In genomic region chrX:17655232-17656034, GRCh38 we compare ENCODE assay signal across 12 cellular contexts.
DNase-seq lines count a peak whose midpoint lies in the region; ATAC-seq and TF ChIP-seq lines count a peak whose summit lies in the region.
"Had no signal": no experiment of that assay in that cellular context is flagged by ENCODE, and none has a peak within 500 bp of the region (broad histone marks: within the 10 kb centered on the region; RNA-seq: fewer than 3 reads in every experiment).

No MANE protein-coding gene starts in this region.

- 3% methylated on average over 48 of the region's 48 CpGs for WGBS in urinary bladder

- H3K4me1 ChIP-seq in right atrium auricular region (peaks cover 0 to 23% of the 10 kb centered on the region in 2 donors), muscle layer of duodenum (ENCODE audit: control insufficient read depth in 1 of 2, insufficient read depth in 2 of 2, low read length in 2 of 2) (peaks cover 0 to 18% of the 10 kb centered on the region in 2 donors), urinary bladder (ENCODE audit: insufficient read depth) (no peaks in the 10 kb centered on the region)
- peaks cover 5% of the 10 kb centered on the region for H3K4me1 ChIP-seq in effector memory CD4-positive, alpha-beta T cell (ENCODE audit: control insufficient read depth, insufficient read depth, low read length, poor library complexity, severe bottlenecking)

- H3K9me3 ChIP-seq in right atrium auricular region = no peaks in the 10 kb centered on the region
- no peaks in the 10 kb centered on the region for H3K9me3 ChIP-seq in effector memory CD4-positive, alpha-beta T cell (ENCODE audit: control insufficient read depth, low read length)
- no peaks in the 10 kb centered on the region for H3K9me3 ChIP-seq in muscle layer of duodenum (ENCODE audit: control insufficient read depth in 1 of 2, low read length in 2 of 2)

- no peaks in the 10 kb centered on the region for H3K36me3 ChIP-seq in right atrium auricular region
- no peaks in the 10 kb centered on the region for H3K36me3 ChIP-seq in effector memory CD4-positive, alpha-beta T cell (ENCODE audit: control insufficient read depth, insufficient read depth, low read length)
- no peaks in the 10 kb centered on the region for H3K36me3 ChIP-seq in muscle layer of duodenum (ENCODE audit: control insufficient read depth in 1 of 2, insufficient read depth in 2 of 2, low read length in 2 of 2)
- H3K36me3 ChIP-seq in urinary bladder (ENCODE audit: insufficient read depth) = no peaks in the 10 kb centered on the region

- no peak for DNase-seq in Right ventricle myocardium inferior (ENCODE audit: missing footprints)
- DNase-seq in right atrium auricular region (ENCODE audit: low spot score) = no peak
- no peak for DNase-seq in effector memory CD4-positive, alpha-beta T cell
- DNase-seq: activated CD4-positive, CD25-positive, alpha-beta regulatory T cell treated with anti-CD3 and anti-CD28 coated beads, Interleukin-2, amount 50 U/mL, for 72 hours; kidney; NCI-H146 had no signal

- TF ChIP-seq CTCF in right atrium auricular region (IDR thresholded peaks at IDR 0.05) = no peak

- intact Hi-C loops in Right ventricle myocardium inferior (cut with DNase I) = loop anchor here (10.0 kb wide), 1 partner anchor 51 kb away; no protein-coding TSS in a partner anchor

- H3K27ac ChIP-seq in right atrium auricular region (no peak overlapping the region), muscle layer of duodenum (ENCODE audit: low read length) (no peak overlapping the region), urinary bladder (ENCODE audit: low read depth) (no peak overlapping the region)
- no peak overlapping the region for H3K27ac ChIP-seq in effector memory CD4-positive, alpha-beta T cell (ENCODE audit: insufficient read depth, low read length, poor library complexity, severe bottlenecking)
- H3K27ac ChIP-seq: C4-2B had no signal

- ATAC-seq in Right ventricle myocardium inferior (peak; percentile 62), HG03432 (IDR thresholded peaks at IDR 0.05; ENCODE audit: unreplicated experiment) (no peak), GM18519 (IDR thresholded peaks at IDR 0.05; ENCODE audit: low FRiP score, unreplicated experiment) (no peak), HG02798 (IDR thresholded peaks at IDR 0.05; ENCODE audit: poor library complexity, unreplicated experiment) (no peak)

- peak overlapping the region in 1 of 2 donors; percentile 33 for H3K4me3 ChIP-seq in right atrium auricular region
- peak overlapping the region; percentile 31 for H3K4me3 ChIP-seq in effector memory CD4-positive, alpha-beta T cell (ENCODE audit: insufficient read depth, low read depth, low read length, poor library complexity, severe bottlenecking)
- peak overlapping the region; percentile 37 to 58 for H3K4me3 ChIP-seq in muscle layer of duodenum (ENCODE audit: low read depth in 1 of 2, low read length in 2 of 2)
- H3K4me3 ChIP-seq in urinary bladder (ENCODE audit: low read depth, low read length) = peak overlapping the region; percentile 12

- no peaks in the 10 kb centered on the region for H3K27me3 ChIP-seq in right atrium auricular region
- H3K27me3 ChIP-seq in effector memory CD4-positive, alpha-beta T cell (replicated peaks; ENCODE audit: control insufficient read depth, insufficient read depth, low read length, poor library complexity, severe bottlenecking) = no peaks in the 10 kb centered on the region
- no peaks in the 10 kb centered on the region for H3K27me3 ChIP-seq in muscle layer of duodenum (ENCODE audit: low read depth, low read length)
